11 cellular contexts compared by ENCODE assay signal in the genomic region with DNA sequence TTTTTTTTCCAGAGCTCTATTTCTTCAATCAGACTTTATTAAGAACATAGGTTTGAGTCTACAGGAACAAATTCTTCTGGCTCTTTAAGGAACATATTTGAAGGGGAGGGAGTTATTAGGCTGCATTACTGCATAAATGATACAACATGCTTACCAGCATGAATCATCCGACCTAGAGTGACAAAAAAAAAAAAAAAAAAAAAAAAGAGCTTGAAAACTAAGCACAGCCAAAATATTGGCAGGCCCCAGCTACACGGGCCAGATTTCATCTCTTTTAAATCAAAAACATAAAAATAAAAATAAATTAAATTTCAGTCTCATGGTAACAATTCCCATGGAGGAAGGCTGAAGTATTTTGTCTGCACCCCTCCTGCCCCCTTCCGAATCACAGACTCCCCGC. TPM values are rescaled to one million over a fixed set of nuclear protein-coding genes. Genes with fewer than 3 reads are reported as not detected.
DNase-seq lines count a peak whose midpoint lies in the region; ATAC-seq and TF ChIP-seq lines count a peak whose summit lies in the region.
"Had no signal": no experiment of that assay in that cellular context is flagged by ENCODE, and none has a peak within 500 bp of the region (broad histone marks: within the 10 kb centered on the region; RNA-seq: fewer than 3 reads in every experiment).

No MANE protein-coding gene starts in this region.

- no peaks in the 10 kb centered on the region for H3K9me3 ChIP-seq in GM23248 (ENCODE audit: low read depth)
- H3K9me3 ChIP-seq in gastroesophageal sphincter, result no peaks in the 10 kb centered on the region
- H3K9me3 ChIP-seq in colonic mucosa, result no peaks in the 10 kb centered on the region

- H3K36me3 ChIP-seq in GM23248 (ENCODE audit: low read depth) (no peaks in the 10 kb centered on the region), gastroesophageal sphincter (no peaks in the 10 kb centered on the region), colonic mucosa (no peaks in the 10 kb centered on the region)

- POLR2A ChIA-PET in WTC11 (lab: Charles Lee), result interaction anchor here (0.6 kb wide), 1 partner anchor 225 kb away, joined by 3 read pairs; no protein-coding TSS in a partner anchor

- no peaks in the 10 kb centered on the region for H4K20me1 ChIP-seq in GM23248 (ENCODE audit: insufficient read depth)

- no peaks in the 10 kb centered on the region for H3K36me3 Mint-ChIP-seq in WTC11

- H3K9me2 ChIP-seq in GM23248 (ENCODE audit: insufficient read depth), result no peaks in the 10 kb centered on the region

- peak overlapping the region; percentile 76 for H3K4me3 Mint-ChIP-seq in WTC11
- H3K4me3 Mint-ChIP-seq: T-helper 2 cell treated with Interferon-gamma antibody and Interleukin-4, amounts not matched to agents 5 μg/mL and 100 μg/mL, for 36 hours had no signal

- H3K79me2 ChIP-seq in GM23248 (ENCODE audit: insufficient read depth), result no peaks in the 10 kb centered on the region

- no peaks in the 10 kb centered on the region for H3K9me3 Mint-ChIP-seq in WTC11
- H3K9me3 Mint-ChIP-seq: T-helper 2 cell treated with Interferon-gamma antibody and Interleukin-4, amounts not matched to agents 5 μg/mL and 100 μg/mL, for 36 hours had no signal

- in situ Hi-C loops in GM23248 (cut with MboI), result no loop called here

- TF ChIP-seq CTCF in WTC11 (IDR thresholded peaks at IDR 0.05), result no peak
- no peak for TF ChIP-seq CTCF in gastroesophageal sphincter (IDR thresholded peaks at IDR 0.05)
- TF ChIP-seq CTCF in retinal pigment epithelial cell (conservative IDR thresholded peaks at IDR 0.05; ENCODE audit: low read depth, low read length), result no peak
- no peak for TF ChIP-seq CTCF in colonic mucosa (IDR thresholded peaks at IDR 0.05)

- no peak for TF ChIP-seq POLR2A in gastroesophageal sphincter (IDR thresholded peaks at IDR 0.05)

- H3K27me3 ChIP-seq in GM23248 (replicated peaks; ENCODE audit: insufficient read depth) (peaks cover 21% of the 10 kb centered on the region), gastroesophageal sphincter (peaks cover 78% of the 10 kb centered on the region), colonic mucosa (peaks cover 32% of the 10 kb centered on the region)

- H3K27ac ChIP-seq in GM23248 (no peak overlapping the region), gastroesophageal sphincter (no peak overlapping the region), colonic mucosa (no peak overlapping the region)

- peaks cover 80% of the 10 kb centered on the region for H3K27me3 Mint-ChIP-seq in WTC11 (ENCODE audit: low read depth)

- H3K9ac ChIP-seq in GM23248, result peak overlapping the region; percentile 50
- H3K9ac ChIP-seq in colonic mucosa (ENCODE audit: low read depth in 2 of 2, low read length in 2 of 2), result no peak overlapping the region

- DNase-seq in GM23248 (peak; percentile 79), WTC11 (ENCODE audit: low spot score) (no peak), retinal pigment epithelial cell (ENCODE audit: low read depth) (no peak), DMS79 (lab: John Stamatoyannopoulos, UW) (no peak), colonic mucosa (no peak), putamen (ENCODE audit: low spot score) (no peak), cerebellar nuclear complex (lab: John Stamatoyannopoulos, UW) (no peak)
- DNase-seq: DMS79 treated with DMSO at 0.1 percent for 48 hours, foreskin melanocyte had no signal

- CTCF ChIA-PET in WTC11 (lab: Charles Lee), result interaction anchor here (0.6 to 5.4 kb wide), 6 partner anchors 43 to 573 kb away, joined by 3 to 30 read pairs (median 6); no protein-coding TSS in a partner anchor

- H3K4me1 ChIP-seq in GM23248 (ENCODE audit: insufficient read depth) (no peaks in the 10 kb centered on the region), gastroesophageal sphincter (peaks cover 0 to 11% (median 4%) of the 10 kb centered on the region in 3 donors), colonic mucosa (no peaks in the 10 kb centered on the region)

- H3K4me2 ChIP-seq in GM23248 (ENCODE audit: unreplicated experiment), result peak overlapping the region; percentile 97

- no peak overlapping the region for H3K27ac Mint-ChIP-seq in WTC11
- H3K27ac Mint-ChIP-seq: T-helper 2 cell treated with Interferon-gamma antibody and Interleukin-4, amounts not matched to agents 5 μg/mL and 100 μg/mL, for 36 hours had no signal

- ATAC-seq in WTC11 (no peak), gastroesophageal sphincter (no peak)

- no peak for TF ChIP-seq EP300 in gastroesophageal sphincter (IDR thresholded peaks at IDR 0.05)

- 0 to 4% methylated on average over 4 of the region's 4 CpGs for WGBS in GM23248 (ENCODE audit: low coverage in 1 of 2, low lambda C conversion rate in 2 of 2, missing lambda C conversion rate in 2 of 2), 2 experiments
- WGBS in gastroesophageal sphincter (ENCODE audit: low coverage in 1 of 2), 2 donors, result 2 to 30% methylated on average over 2 to 4 of the region's 4 CpGs

- H3K4me1 Mint-ChIP-seq in WTC11, result peaks cover 3% of the 10 kb centered on the region

- H3K4me3 ChIP-seq in GM23248, result peak overlapping the region; percentile 77
- H3K4me3 ChIP-seq in gastroesophageal sphincter, result peak overlapping the region; percentile 2 to 48
- peak overlapping the region; percentile 54 for H3K4me3 ChIP-seq in retinal pigment epithelial cell (ENCODE audit: low read length)
- no peak overlapping the region for H3K4me3 ChIP-seq in colonic mucosa

- no peaks in the 10 kb centered on the region for H3F3A ChIP-seq in GM23248 (ENCODE audit: insufficient read depth)

- peak overlapping the region; percentile 87 for H2AFZ ChIP-seq in GM23248

- intact Hi-C loops in colonic mucosa (cut with DNase I), result no loop called here

TF ChIP-seq in WTC11, 78 proteins besides CTCF, POLR2A, EP300 and RAD21:
- TF ChIP-seq CBFB (CRISPR knock-in tag; IDR thresholded peaks at IDR 0.05; ENCODE audit: low read depth), result no peak
- no peak for TF ChIP-seq E2F4 (CRISPR knock-in tag; IDR thresholded peaks at IDR 0.05; ENCODE audit: borderline replicate concordance, low read depth)
- TF ChIP-seq ZNF219 (CRISPR knock-in tag; IDR thresholded peaks at IDR 0.05; ENCODE audit: borderline replicate concordance), result no peak
- TF ChIP-seq, protein P1, sequence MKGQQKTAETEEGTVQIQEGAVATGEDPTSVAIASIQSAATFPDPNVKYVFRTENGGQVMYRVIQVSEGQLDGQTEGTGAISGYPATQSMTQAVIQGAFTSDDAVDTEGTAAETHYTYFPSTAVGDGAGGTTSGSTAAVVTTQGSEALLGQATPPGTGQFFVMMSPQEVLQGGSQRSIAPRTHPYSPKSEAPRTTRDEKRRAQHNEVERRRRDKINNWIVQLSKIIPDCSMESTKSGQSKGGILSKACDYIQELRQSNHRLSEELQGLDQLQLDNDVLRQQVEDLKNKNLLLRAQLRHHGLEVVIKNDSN (CRISPR knock-in tag; IDR thresholded peaks at IDR 0.05), result no peak
- TF ChIP-seq ZNF532 (CRISPR knock-in tag; IDR thresholded peaks at IDR 0.05; ENCODE audit: borderline replicate concordance), result no peak

RNA-seq across cellular contexts. Expression of gene MSX2, which starts 26.3 kb away (rescaled TPM):
- total RNA-seq in GM23248 (2014; rRNA removed; shearing (Covaris generic)), result 2.4 and 3.0 TPM in 2 replicates
- 2.4 and 2.5 TPM in 2 replicates for polyA plus RNA-seq in GM23248 (2016; fragmentation: Nextera tagmentation; extraction: Ambion mirVana)
- total RNA-seq in WTC11 (2021), result 0.73 to 0.94 TPM (median 0.83 TPM) in 3 replicates
- 1 to 10 TPM in 2 of 4 donors, under 1 TPM in 2; 0.81 to 2.6 (median 1.2) TPM for total RNA-seq in gastroesophageal sphincter
- total RNA-seq in colonic mucosa, result under 1 TPM; 0.17 to 0.88 TPM
